ENCODE assay signal across 11 cellular contexts in the genomic region with DNA sequence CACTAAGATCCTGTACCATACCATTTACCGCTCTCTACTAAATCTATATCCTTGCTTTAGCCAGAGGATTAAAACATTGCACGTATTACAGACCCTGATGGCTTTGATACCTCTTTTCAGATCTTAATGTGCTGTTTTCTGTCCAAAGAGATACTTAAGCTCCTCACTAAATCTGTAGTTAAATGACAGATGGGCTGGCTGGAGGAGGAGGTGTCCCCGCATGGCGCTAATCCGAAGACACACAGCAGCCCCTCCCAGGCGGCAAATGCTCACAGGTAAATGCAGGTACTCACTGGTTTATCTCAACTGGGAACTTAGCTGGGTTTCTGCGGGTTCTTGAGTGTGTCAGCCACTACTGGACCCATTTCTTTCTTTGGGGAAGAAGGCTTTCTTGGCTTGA. TPM values are rescaled to one million over a fixed set of nuclear protein-coding genes. Genes with fewer than 3 reads are reported as not detected.
DNase-seq lines count a peak whose midpoint lies in the region; TF ChIP-seq lines count a peak whose summit lies in the region.
"Had no signal": no experiment of that assay in that cellular context is flagged by ENCODE, and none has a peak within 500 bp of the region (broad histone marks: within the 10 kb centered on the region; RNA-seq: fewer than 3 reads in every experiment).

No MANE protein-coding gene starts in this region.

- H3K27ac ChIP-seq in GM23248 = peak overlapping the region; percentile 64; the same call in 1 of the 2 replicates
- H3K27ac ChIP-seq in WERI-Rb-1 = peak overlapping the region; percentile 47
- H3K27ac ChIP-seq in mesenchymal stem cell (ENCODE audit: low read length, poor library complexity, severe bottlenecking) = no peak overlapping the region
- no peak overlapping the region for H3K27ac ChIP-seq in thyroid gland

- no peaks in the 10 kb centered on the region for H3K9me2 ChIP-seq in GM23248 (ENCODE audit: insufficient read depth)

- DNase-seq in Ammon's horn (ENCODE audit: low spot score) (peak; percentile 1), GM23248 (no peak), WERI-Rb-1 (peak; percentile 94), mesenchymal stem cell (no peak), C1 segment of cervical spinal cord (lab: John Stamatoyannopoulos, UW) (no peak), HPDE6-E6E7 (ENCODE audit: extremely low spot score) (no peak), amygdala (lab: John Stamatoyannopoulos, UW) (no peak), thyroid gland (no peak)
- DNase-seq: activated T-cell treated with anti-CD3 and anti-CD28 coated beads for 4 hours, NCI-H526, SW 1271 had no signal

- H3K14ac ChIP-seq in mesenchymal stem cell (ENCODE audit: low read length in 2 of 2) = no peak overlapping the region

- H3K4me3 ChIP-seq in GM23248 (no peak overlapping the region), WERI-Rb-1 (ENCODE audit: low read depth, low read length) (peak overlapping the region; percentile 57), mesenchymal stem cell (ENCODE audit: insufficient read depth in 1 of 2, low read depth in 1 of 2, low read length in 2 of 2) (no peak overlapping the region), thyroid gland (replicated peaks in 1 of 3) (no peak overlapping the region)

- H3K79me2 ChIP-seq in GM23248 (ENCODE audit: insufficient read depth) = peaks cover 70% of the 10 kb centered on the region

- no peak overlapping the region for H2BK120ac ChIP-seq in mesenchymal stem cell (ENCODE audit: low read depth, low read length)

- no peaks in the 10 kb centered on the region for H3K27me3 ChIP-seq in GM23248 (replicated peaks; ENCODE audit: insufficient read depth)
- no peaks in the 10 kb centered on the region for H3K27me3 ChIP-seq in WERI-Rb-1 (ENCODE audit: insufficient read depth, low read depth, severe bottlenecking)
- no peaks in the 10 kb centered on the region for H3K27me3 ChIP-seq in mesenchymal stem cell (ENCODE audit: control insufficient read depth in 1 of 2, insufficient read depth in 1 of 2, low read length in 2 of 2)
- no peaks in the 10 kb centered on the region for H3K27me3 ChIP-seq in thyroid gland

- H3K18ac ChIP-seq in mesenchymal stem cell (ENCODE audit: low read depth in 1 of 2, low read length in 2 of 2) = no peak overlapping the region

- H3K9me3 ChIP-seq in GM23248 (ENCODE audit: low read depth) = no peaks in the 10 kb centered on the region
- no peaks in the 10 kb centered on the region for H3K9me3 ChIP-seq in WERI-Rb-1 (ENCODE audit: severe bottlenecking)
- H3K9me3 ChIP-seq in mesenchymal stem cell (ENCODE audit: control insufficient read depth, low read length) = no peaks in the 10 kb centered on the region
- H3K9me3 ChIP-seq in thyroid gland = no peaks in the 10 kb centered on the region

- no peak overlapping the region for H4K8ac ChIP-seq in mesenchymal stem cell (ENCODE audit: low read length)

- peaks cover 3% of the 10 kb centered on the region; the same call in 1 of the 2 replicates for H3K36me3 ChIP-seq in GM23248 (ENCODE audit: low read depth)
- peaks cover 51% of the 10 kb centered on the region for H3K36me3 ChIP-seq in WERI-Rb-1
- peaks cover 27 to 33% of the 10 kb centered on the region in 2 experiments for H3K36me3 ChIP-seq in mesenchymal stem cell (ENCODE audit: control insufficient read depth in 1 of 2, insufficient read depth in 2 of 2, low read depth in 1 of 2, low read length in 2 of 2)
- no peaks in the 10 kb centered on the region for H3K36me3 ChIP-seq in thyroid gland

- H3K4me2 ChIP-seq in GM23248 (ENCODE audit: unreplicated experiment) (no peak overlapping the region), mesenchymal stem cell (ENCODE audit: low read length, poor library complexity, severe bottlenecking) (no peak overlapping the region)

- H3K9ac ChIP-seq in GM23248 (no peak overlapping the region), mesenchymal stem cell (ENCODE audit: low read length) (peak overlapping the region; percentile 92)

- no peaks in the 10 kb centered on the region; the same call in 1 of the 2 replicates for H4K20me1 ChIP-seq in GM23248 (ENCODE audit: insufficient read depth)

- TF ChIP-seq CTCF in WERI-Rb-1 (IDR thresholded peaks at IDR 0.05; ENCODE audit: low read depth, low read length) (no peak), thyroid gland (IDR thresholded peaks at IDR 0.05) (no peak)

- H2BK5ac ChIP-seq in mesenchymal stem cell (ENCODE audit: low read depth, low read length, poor library complexity, severe bottlenecking) = no peak overlapping the region

- 94 to 95% methylated on average over 7 of the region's 7 CpGs for WGBS in GM23248 (ENCODE audit: low coverage in 1 of 2, low lambda C conversion rate in 2 of 2, missing lambda C conversion rate in 2 of 2), 2 experiments
- 88% methylated on average over 6 of the region's 7 CpGs for WGBS in mesenchymal stem cell
- WGBS in thyroid gland, 2 donors = 94 to 97% methylated on average over 7 of the region's 7 CpGs

- no peak overlapping the region for H2AK5ac ChIP-seq in mesenchymal stem cell (ENCODE audit: low read length, severe bottlenecking)

- H3K4me1 ChIP-seq in GM23248 (ENCODE audit: insufficient read depth) (peaks cover 24% of the 10 kb centered on the region), mesenchymal stem cell (ENCODE audit: control insufficient read depth, insufficient read depth, low read depth, low read length) (peaks cover 41% of the 10 kb centered on the region), thyroid gland (peaks cover 3 to 19% of the 10 kb centered on the region in 2 donors)

- no peak overlapping the region for H3K4ac ChIP-seq in mesenchymal stem cell (ENCODE audit: low read depth in 1 of 2, low read length in 2 of 2)

- intact Hi-C loops in thyroid gland (cut with DNase I) = no loop called here

- no peak overlapping the region for H2BK15ac ChIP-seq in mesenchymal stem cell (ENCODE audit: low read depth, poor library complexity, severe bottlenecking)

- H4K91ac ChIP-seq in mesenchymal stem cell (ENCODE audit: low read length) = no peak overlapping the region

- no peak overlapping the region for H2BK12ac ChIP-seq in mesenchymal stem cell (ENCODE audit: low read length in 2 of 2)

- H3K79me1 ChIP-seq in mesenchymal stem cell (replicated peaks; ENCODE audit: low read length, poor library complexity, severe bottlenecking) = peaks cover 28% of the 10 kb centered on the region

- in situ Hi-C loops in GM23248 (cut with MboI) = no loop called here

- no peak for TF ChIP-seq POLR2A in thyroid gland (IDR thresholded peaks at IDR 0.05)

- H2AFZ ChIP-seq in GM23248 (no peak overlapping the region), mesenchymal stem cell (ENCODE audit: low read depth, low read length) (no peak overlapping the region)

- H3K23ac ChIP-seq in mesenchymal stem cell (ENCODE audit: low read length in 2 of 2) = no peak overlapping the region

- H3F3A ChIP-seq in GM23248 (ENCODE audit: insufficient read depth) = peaks cover 5% of the 10 kb centered on the region

RNA-seq across cellular contexts. Expression of a gene that starts 2.7 kb away (rescaled TPM):
- total RNA-seq in GM23248 (2014; rRNA removed; shearing (Covaris generic)) = 31.6 and 48.4 TPM in 2 replicates
- polyA plus RNA-seq in GM23248 (2016; fragmentation: Nextera tagmentation; extraction: Ambion mirVana) = 19.2 and 22.2 TPM in 2 replicates
- polyA plus RNA-seq in mesenchymal stem cell (2013, experiment 1 of 2) = 32.9 TPM
- polyA plus RNA-seq in mesenchymal stem cell (2013, experiment 2 of 2) = 33.5 TPM
- 10 to 100 TPM; 30.9 to 35.7 (median 33.3) TPM for total RNA-seq in thyroid gland

Comparison
In these comparisons a context has a peak if more than half of its experiments do, and no peak if none do; other contexts are left out.
1. DNase-seq: peak in Ammon's horn (single experiment) and WERI-Rb-1 (single experiment); none in GM23248 (single experiment), mesenchymal stem cell (single experiment), C1 segment of cervical spinal cord (0 of 14), HPDE6-E6E7 (single experiment), amygdala (0 of 56) and thyroid gland (0 of 2).
2. H3K27ac ChIP-seq: peak in GM23248 (single experiment) and WERI-Rb-1 (single experiment); none in mesenchymal stem cell (single experiment) and thyroid gland (0 of 3).